Comparison of ENCODE assay signal across 33 cellular contexts in genomic region chr2:151900261-151900660, GRCh38.
"Had no signal": no experiment of that assay in that cellular context is flagged by ENCODE, and none has a peak within 500 bp of the region (broad histone marks: within the 10 kb centered on the region; RNA-seq: fewer than 3 reads in every experiment).

No MANE protein-coding gene starts in this region.

- H3K27me3 Mint-ChIP-seq: activated naive CD8-positive, alpha-beta T cell treated with anti-CD3 and anti-CD28 coated beads for 36 hours had no signal

- H3K4me1 ChIP-seq: prostate gland, sigmoid colon, stomach, thyroid gland, upper lobe of right lung had no signal

- DNase-seq: activated CD4-positive, alpha-beta memory T cell treated with anti-CD3 and anti-CD28 coated beads for 36 hours; activated CD4-positive, alpha-beta T cell treated with anti-CD3 and anti-CD28 coated beads for 48 hours; activated CD8-positive, alpha-beta memory T cell treated with anti-CD3 and anti-CD28 coated beads, Interleukin-2, amount 50 U/mL, for 4 hours; activated effector memory CD4-positive, alpha-beta T cell treated with anti-CD3 and anti-CD28 coated beads, Interleukin-2, amount 50 U/mL, for 16 hours; activated naive CD4-positive, alpha-beta T cell treated with anti-CD3 and anti-CD28 coated beads for 36 hours; activated naive CD8-positive, alpha-beta T cell treated with anti-CD3 and anti-CD28 coated beads for 36 hours; activated T-cell treated with anti-CD3 and anti-CD28 coated beads, Interleukin-2, amount 50 U/mL, for 1 hour; adrenal gland; aorta; cortex of kidney; effector memory CD8-positive, alpha-beta T cell; erythroblast; heart left ventricle; immature natural killer cell; kidney; naive thymus-derived CD4-positive, alpha-beta T cell; ovary; retina; sigmoid colon; small intestine; stimulated activated CD4-positive, alpha-beta T cell treated with anti-CD3 and anti-CD28 coated beads, Interleukin-4, amount 100 ng/mL, for 24 hours; stomach; T-helper 9 cell; thyroid gland; upper lobe of right lung; WERI-Rb-1 had no signal

- H3K9me3 Mint-ChIP-seq: activated CD4-positive, alpha-beta memory T cell treated with anti-CD3 and anti-CD28 coated beads for 36 hours; activated naive CD4-positive, alpha-beta T cell treated with anti-CD3 and anti-CD28 coated beads for 36 hours; activated naive CD8-positive, alpha-beta T cell treated with anti-CD3 and anti-CD28 coated beads for 36 hours; activated T-helper 1 cell treated with anti-CD3 and anti-CD28 coated beads, Interleukin-12 subunit alpha, Interleukin-12 subunit beta, Interleukin-2, Interleukin-4 antibody, amounts not matched to agents 30 ng/mL and 10 ng/mL and 1 ng/mL, durations not matched to agents 14 hours and 24 hours and 36 hours; stimulated activated effector memory CD8-positive, alpha-beta T cell treated with anti-CD3 and anti-CD28 coated beads, Interleukin-12 subunit alpha, Interleukin-12 subunit beta, amount 100 ng/mL, for 72 hours had no signal

- H3K36me3 Mint-ChIP-seq: activated CD4-positive, alpha-beta memory T cell treated with anti-CD3 and anti-CD28 coated beads for 36 hours; activated naive CD8-positive, alpha-beta T cell treated with anti-CD3 and anti-CD28 coated beads for 36 hours; immature natural killer cell; mesothelial cell of epicardium; naive thymus-derived CD4-positive, alpha-beta T cell; stimulated activated effector memory CD8-positive, alpha-beta T cell treated with anti-CD3 and anti-CD28 coated beads, Interleukin-12 subunit alpha, Interleukin-12 subunit beta, amount 100 ng/mL, for 72 hours had no signal

- H3K4me3 ChIP-seq: adrenal gland, gastroesophageal sphincter, heart left ventricle, ovary, prostate gland, sigmoid colon, stomach, thyroid gland, upper lobe of right lung had no signal

- H3K36me3 ChIP-seq: adrenal gland, gastroesophageal sphincter, heart left ventricle, ovary, prostate gland, sigmoid colon, stomach, thyroid gland, upper lobe of right lung, WERI-Rb-1 had no signal

- H3K4me1 Mint-ChIP-seq: activated naive CD8-positive, alpha-beta T cell treated with anti-CD3 and anti-CD28 coated beads for 36 hours; immature natural killer cell; naive thymus-derived CD4-positive, alpha-beta T cell; stimulated activated effector memory CD8-positive, alpha-beta T cell treated with anti-CD3 and anti-CD28 coated beads, Interleukin-12 subunit alpha, Interleukin-12 subunit beta, amount 100 ng/mL, for 72 hours had no signal

- H3K27ac ChIP-seq: adrenal gland, gastroesophageal sphincter, heart left ventricle, ovary, prostate gland, sigmoid colon, stomach, thyroid gland, upper lobe of right lung, WERI-Rb-1 had no signal

- H3K27me3 ChIP-seq: adrenal gland, gastroesophageal sphincter, heart left ventricle, ovary, sigmoid colon, stomach, thyroid gland, upper lobe of right lung had no signal

- H3K27ac Mint-ChIP-seq: activated CD4-positive, alpha-beta memory T cell treated with anti-CD3 and anti-CD28 coated beads for 36 hours; activated naive CD4-positive, alpha-beta T cell treated with anti-CD3 and anti-CD28 coated beads for 36 hours; activated naive CD8-positive, alpha-beta T cell treated with anti-CD3 and anti-CD28 coated beads for 36 hours; activated T-helper 1 cell treated with anti-CD3 and anti-CD28 coated beads, Interleukin-12 subunit alpha, Interleukin-12 subunit beta, Interleukin-2, Interleukin-4 antibody, amounts not matched to agents 30 ng/mL and 10 ng/mL and 1 ng/mL, durations not matched to agents 14 hours and 24 hours and 36 hours; brain; effector memory CD8-positive, alpha-beta T cell; immature natural killer cell; mesothelial cell of epicardium; naive thymus-derived CD4-positive, alpha-beta T cell; stimulated activated effector memory CD8-positive, alpha-beta T cell treated with anti-CD3 and anti-CD28 coated beads, Interleukin-12 subunit alpha, Interleukin-12 subunit beta, amount 100 ng/mL, for 72 hours had no signal

- ATAC-seq: activated CD4-positive, CD25-positive, alpha-beta regulatory T cell treated with anti-CD3 and anti-CD28 coated beads, Interleukin-2, amount 50 U/mL, for 24 hours; effector memory CD8-positive, alpha-beta T cell; gastroesophageal sphincter; heart left ventricle; naive thymus-derived CD4-positive, alpha-beta T cell; stimulated activated effector memory CD8-positive, alpha-beta T cell treated with anti-CD3 and anti-CD28 coated beads, Interleukin-12 subunit alpha, Interleukin-12 subunit beta, amount 100 ng/mL, for 72 hours; upper lobe of right lung had no signal

- H3K4me3 Mint-ChIP-seq: activated CD4-positive, alpha-beta memory T cell treated with anti-CD3 and anti-CD28 coated beads for 36 hours; activated naive CD4-positive, alpha-beta T cell treated with anti-CD3 and anti-CD28 coated beads for 36 hours; activated naive CD8-positive, alpha-beta T cell treated with anti-CD3 and anti-CD28 coated beads for 36 hours; activated T-helper 1 cell treated with anti-CD3 and anti-CD28 coated beads, Interleukin-12 subunit alpha, Interleukin-12 subunit beta, Interleukin-2, Interleukin-4 antibody, amounts not matched to agents 30 ng/mL and 10 ng/mL and 1 ng/mL, durations not matched to agents 14 hours and 24 hours and 36 hours; brain; effector memory CD8-positive, alpha-beta T cell; immature natural killer cell; mesothelial cell of epicardium; naive thymus-derived CD4-positive, alpha-beta T cell; stimulated activated effector memory CD8-positive, alpha-beta T cell treated with anti-CD3 and anti-CD28 coated beads, Interleukin-12 subunit alpha, Interleukin-12 subunit beta, amount 100 ng/mL, for 72 hours had no signal

- H3K9me3 ChIP-seq: adrenal gland, gastroesophageal sphincter, ovary, prostate gland, sigmoid colon, thyroid gland had no signal
